ENCODE assay signal across 10 cellular contexts in genomic region chr12:88639361-88639760, GRCh38. TPM values are rescaled to one million over a fixed set of nuclear protein-coding genes. Genes with fewer than 3 reads are reported as not detected.
DNase-seq lines count a peak whose midpoint lies in the region; ATAC-seq and TF ChIP-seq lines count a peak whose summit lies in the region.
"Had no signal": no experiment of that assay in that cellular context is flagged by ENCODE, and none has a peak within 500 bp of the region (broad histone marks: within the 10 kb centered on the region; RNA-seq: fewer than 3 reads in every experiment).

No MANE protein-coding gene starts in this region.

- WGBS in hepatocyte (ENCODE audit: low lambda C conversion rate, missing lambda C conversion rate), result 33% methylated on average over 3 of the region's 3 CpGs
- 30 to 54% (median 41%) methylated on average over 3 of the region's 3 CpGs for WGBS in spleen, 5 donors

- H3K4me3 ChIP-seq in hepatocyte, result no peak overlapping the region
- H3K4me3 ChIP-seq in spleen, result no peak overlapping the region

- peak; percentile 64 for DNase-seq in NCI-H187 treated with DMSO at 0.1 percent for 48 hours (lab: John Stamatoyannopoulos, UW)
- DNase-seq in SK-N-DZ (ENCODE audit: low spot score), result peak; percentile 84
- peak; percentile 6 for DNase-seq in hepatocyte (ENCODE audit: low spot score)
- DNase-seq in spleen, result no peak
- DNase-seq in amniotic stem cell (lab: John Stamatoyannopoulos, UW), result no peak
- DNase-seq in MV-4-11 (lab: John Stamatoyannopoulos, UW), result no peak
- DNase-seq: DND-41; effector CD8-positive, alpha-beta T cell had no signal

- no peaks in the 10 kb centered on the region for H3K27me3 ChIP-seq in hepatocyte
- no peaks in the 10 kb centered on the region for H3K27me3 ChIP-seq in spleen (replicated peaks in 1 of 7)

- no peak for TF ChIP-seq POLR2A in spleen (IDR thresholded peaks at IDR 0.05)

- H4K20me1 ChIP-seq in hepatocyte (ENCODE audit: insufficient read depth, poor library complexity, severe bottlenecking), result no peaks in the 10 kb centered on the region

- intact Hi-C loops in spleen (cut with DNase I; ENCODE audit: low total_unique reads), result no loop called here

- peak overlapping the region; percentile 29 for H3K27ac ChIP-seq in hepatocyte
- H3K27ac ChIP-seq in spleen, result peak overlapping the region; percentile 41 to 72 (median 63)
- H3K27ac ChIP-seq: RWPE1 had no signal

- TF ChIP-seq CTCF in hepatocyte (IDR thresholded peaks at IDR 0.05; ENCODE audit: poor library complexity) (no peak), spleen (IDR thresholded peaks at IDR 0.05 in 8 of 11, conservative IDR thresholded peaks at IDR 0.05 in 3 of 11) (no peak)

- no peaks in the 10 kb centered on the region for H3K9me2 ChIP-seq in hepatocyte (replicated peaks; ENCODE audit: insufficient read depth)

- H3K4me1 ChIP-seq in hepatocyte (ENCODE audit: insufficient read depth) (peaks cover 5% of the 10 kb centered on the region), spleen (peaks cover 0 to 18% (median 3%) of the 10 kb centered on the region in 6 donors)

- peak overlapping the region; percentile 50 for H3K4me2 ChIP-seq in hepatocyte

- no peaks in the 10 kb centered on the region for H3K79me2 ChIP-seq in hepatocyte

- ATAC-seq in HG03342 (IDR thresholded peaks at IDR 0.05; ENCODE audit: unreplicated experiment), result no peak

- peak overlapping the region; percentile 16 for H2AFZ ChIP-seq in hepatocyte

- H3K9me3 ChIP-seq in hepatocyte (ENCODE audit: low read depth), result no peaks in the 10 kb centered on the region
- no peaks in the 10 kb centered on the region for H3K9me3 ChIP-seq in spleen

- H3K36me3 ChIP-seq in hepatocyte (replicated peaks; ENCODE audit: insufficient read depth, low read depth) (no peaks in the 10 kb centered on the region), spleen (no peaks in the 10 kb centered on the region)

RNA-seq across cellular contexts. Expression of gene KITLG, which starts 59.1 kb away (rescaled TPM):
- 6.9 and 7.6 TPM in 2 replicates for polyA plus RNA-seq in SK-N-DZ (2014; cell fraction: cytosol; rRNA removed)
- polyA plus RNA-seq in SK-N-DZ (2014; cell fraction: nucleus; rRNA removed), result 3.6 and 4.0 TPM in 2 replicates
- total RNA-seq in hepatocyte, result 28.6 and 30.4 TPM in 2 replicates
- polyA plus RNA-seq in hepatocyte, result 3.1 and 4.3 TPM in 2 replicates
- total RNA-seq in spleen, result 1 to 10 TPM; 2.6 to 8.2 (median 4.9) TPM
- 1 to 10 TPM in 2 of 3 donors, under 1 TPM in 1; 0.74 to 2.1 (median 1.1) TPM for polyA plus RNA-seq in spleen

Comparison
In these comparisons a context has a peak if more than half of its experiments do, and no peak if none do; other contexts are left out.
1. DNase-seq: peak in NCI-H187 treated with DMSO at 0.1 percent for 48 hours (single experiment), SK-N-DZ (single experiment) and hepatocyte (single experiment); none in spleen (single experiment), amniotic stem cell (single experiment) and MV-4-11 (single experiment).